In genomic region chr1:185598326-185598725, GRCh38 we compare ENCODE assay signal across 14 cellular contexts.
"Had no signal": no experiment of that assay in that cellular context is flagged by ENCODE, and none has a peak within 500 bp of the region (broad histone marks: within the 10 kb centered on the region; RNA-seq: fewer than 3 reads in every experiment).

No MANE protein-coding gene starts in this region.

- H3K4me3 ChIP-seq: neural progenitor cell had no signal

- DNase-seq: activated CD4-positive, alpha-beta memory T cell treated with anti-CD3 and anti-CD28 coated beads for 36 hours; activated effector memory CD4-positive, alpha-beta T cell treated with anti-CD3 and anti-CD28 coated beads, Interleukin-2, amount 50 U/mL, for 16 hours; activated T-cell treated with anti-CD3 and anti-CD28 coated beads, Interleukin-2, amount 50 U/mL, for 4 hours; amniotic stem cell; cortex of kidney; effector memory CD8-positive, alpha-beta T cell; hippocampal formation; retina; T-helper 2 cell had no signal

- ATAC-seq: activated naive CD4-positive, alpha-beta T cell treated with anti-CD3 and anti-CD28 coated beads, Interleukin-2, amount 50 U/mL, for 72 hours; activated T-cell treated with anti-CD3 and anti-CD28 coated beads, Interleukin-2, amount 50 U/mL, for 4 hours; effector memory CD8-positive, alpha-beta T cell; stimulated activated effector memory CD8-positive, alpha-beta T cell treated with anti-CD3 and anti-CD28 coated beads, Interleukin-12 subunit alpha, Interleukin-12 subunit beta, amount 100 ng/mL, for 72 hours had no signal

- H3K27me3 ChIP-seq: neural progenitor cell had no signal

- H3K4me1 ChIP-seq: neural progenitor cell, parathyroid adenoma had no signal

- H3K36me3 ChIP-seq: neural progenitor cell had no signal

- H3K27ac ChIP-seq: epithelial cell of prostate, neural progenitor cell, parathyroid adenoma had no signal
